In genomic region chr1:61699893-61700851, GRCh38 we compare ENCODE assay signal across 27 cellular contexts. TPM values are rescaled to one million over a fixed set of nuclear protein-coding genes. Genes with fewer than 3 reads are reported as not detected.
DNase-seq lines count a peak whose midpoint lies in the region; ATAC-seq and TF ChIP-seq lines count a peak whose summit lies in the region.
"Had no signal": no experiment of that assay in that cellular context is flagged by ENCODE, and none has a peak within 500 bp of the region (broad histone marks: within the 10 kb centered on the region; RNA-seq: fewer than 3 reads in every experiment).

No MANE protein-coding gene starts in this region.

- CTCF ChIA-PET in HEK293 (lab: Yijun Ruan, JAX), result interaction anchor here (0.5 to 0.6 kb wide), 2 partner anchors 330 to 1449 kb away, joined by 3 read pairs; no protein-coding TSS in a partner anchor

- no peaks in the 10 kb centered on the region for H3K9me3 ChIP-seq in HEK293 (ENCODE audit: control insufficient read depth, insufficient read depth, low read depth, low read length)
- H3K9me3 ChIP-seq in Peyer's patch, result no peaks in the 10 kb centered on the region
- H3K9me3 ChIP-seq: lower lobe of right lung, upper lobe of right lung had no signal

- H3K27ac ChIP-seq in HEK293 (ENCODE audit: extremely low read depth, low read depth, low read length) (no peak overlapping the region), Peyer's patch (no peak overlapping the region)
- H3K27ac ChIP-seq: cardiac muscle cell, GM23248, lower lobe of right lung, upper lobe of right lung had no signal

- POLR2A ChIA-PET in HEK293 (lab: Yijun Ruan, JAX), result no interaction called here

- H3K36me3 Mint-ChIP-seq in mesothelial cell of epicardium, result peaks cover 38% of the 10 kb centered on the region

- no peak for TF ChIP-seq POLR2A in Peyer's patch (IDR thresholded peaks at IDR 0.05)

- TF ChIP-seq CTCF in HEK293 (tag by site-specific recombination; IDR thresholded peaks at IDR 0.05) (no peak), choroid plexus epithelial cell (conservative IDR thresholded peaks at IDR 0.05; ENCODE audit: low read depth, low read length) (no peak), mesothelial cell of epicardium (IDR thresholded peaks at IDR 0.05; ENCODE audit: unreplicated experiment) (no peak), Peyer's patch (IDR thresholded peaks at IDR 0.05) (no peak)

- ATAC-seq in GM21576 (IDR thresholded peaks at IDR 0.05; ENCODE audit: unreplicated experiment) (no peak), HG02973 (IDR thresholded peaks at IDR 0.05; ENCODE audit: unreplicated experiment) (no peak)
- ATAC-seq: activated CD8-positive, alpha-beta T cell treated with anti-CD3 and anti-CD28 coated beads for 36 hours; effector memory CD8-positive, alpha-beta T cell; lower lobe of right lung; natural killer cell treated with Interleukin-12 subunit alpha and Interleukin-12 subunit beta and Interleukin-15 and Interleukin-18, amount 100 ng/mL, for 72 hours; stimulated activated memory B cell treated with anti-CD40 and anti-IgM and Interleukin-4, amounts not matched to agents 10 μg/mL and 1 μg/mL and 100 μg/mL, for 72 hours; upper lobe of right lung had no signal

- H3K9me3 Mint-ChIP-seq in mesothelial cell of epicardium, result no peaks in the 10 kb centered on the region
- H3K9me3 Mint-ChIP-seq: activated CD8-positive, alpha-beta T cell treated with anti-CD3 and anti-CD28 coated beads for 36 hours; effector memory CD8-positive, alpha-beta T cell; natural killer cell treated with Interleukin-12 subunit alpha and Interleukin-12 subunit beta and Interleukin-15 and Interleukin-18, amount 100 ng/mL, for 72 hours; stimulated activated memory B cell treated with anti-CD40 and anti-IgM and Interleukin-4, amounts not matched to agents 10 μg/mL and 1 μg/mL and 100 μg/mL, for 72 hours had no signal

- no peaks in the 10 kb centered on the region for H3K27me3 ChIP-seq in Peyer's patch
- H3K27me3 ChIP-seq: cardiac muscle cell, upper lobe of right lung had no signal

- H3K4me3 ChIP-seq in HEK293 (ENCODE audit: low read depth, low read length), result no peak overlapping the region
- no peak overlapping the region for H3K4me3 ChIP-seq in choroid plexus epithelial cell (ENCODE audit: low read depth, low read length)
- no peak overlapping the region for H3K4me3 ChIP-seq in Peyer's patch
- H3K4me3 ChIP-seq: cardiac muscle cell, GM23248, lower lobe of right lung, upper lobe of right lung had no signal

- peak overlapping the region; percentile 84 for H3K27ac Mint-ChIP-seq in mesothelial cell of epicardium
- H3K27ac Mint-ChIP-seq: activated CD8-positive, alpha-beta T cell treated with anti-CD3 and anti-CD28 coated beads for 36 hours; natural killer cell treated with Interleukin-12 subunit alpha and Interleukin-12 subunit beta and Interleukin-15 and Interleukin-18, amount 100 ng/mL, for 72 hours; stimulated activated memory B cell treated with anti-CD40 and anti-IgM and Interleukin-4, amounts not matched to agents 10 μg/mL and 1 μg/mL and 100 μg/mL, for 72 hours had no signal

- H3K4me1 ChIP-seq in HEK293 (ENCODE audit: control insufficient read depth, insufficient read depth, low read length) (no peaks in the 10 kb centered on the region), Peyer's patch (peaks cover 0 to 12% (median 0%) of the 10 kb centered on the region in 4 donors)
- H3K4me1 ChIP-seq: lower lobe of right lung, upper lobe of right lung had no signal

- no peak overlapping the region for H3K4me3 Mint-ChIP-seq in mesothelial cell of epicardium
- H3K4me3 Mint-ChIP-seq: activated CD8-positive, alpha-beta T cell treated with anti-CD3 and anti-CD28 coated beads for 36 hours; CD14-positive monocyte; effector memory CD8-positive, alpha-beta T cell; natural killer cell treated with Interleukin-12 subunit alpha and Interleukin-12 subunit beta and Interleukin-15 and Interleukin-18, amount 100 ng/mL, for 72 hours; stimulated activated memory B cell treated with anti-CD40 and anti-IgM and Interleukin-4, amounts not matched to agents 10 μg/mL and 1 μg/mL and 100 μg/mL, for 72 hours had no signal

- peaks cover 26% of the 10 kb centered on the region for H3K4me1 Mint-ChIP-seq in mesothelial cell of epicardium
- H3K4me1 Mint-ChIP-seq: CD14-positive monocyte; stimulated activated memory B cell treated with anti-CD40 and anti-IgM and Interleukin-4, amounts not matched to agents 10 μg/mL and 1 μg/mL and 100 μg/mL, for 72 hours had no signal

- DNase-seq in DMS53 (lab: John Stamatoyannopoulos, UW) (peak; percentile 34), DMS53 treated with DMSO at 0.1 percent for 48 hours (lab: John Stamatoyannopoulos, UW; ENCODE audit: unreplicated experiment) (no peak), choroid plexus epithelial cell (ENCODE audit: low read depth) (peak; percentile 11), mesothelial cell of epicardium (ENCODE audit: low spot score in 2 of 2, unreplicated experiment in 2 of 2) (no peak), Peyer's patch (no peak)
- DNase-seq: activated CD4-positive, alpha-beta T cell treated with anti-CD3 and anti-CD28 coated beads for 1 hour; activated CD8-positive, alpha-beta memory T cell treated with anti-CD3 and anti-CD28 coated beads, Interleukin-2, amount 50 U/mL, for 48 hours; activated CD8-positive, alpha-beta T cell treated with anti-CD3 and anti-CD28 coated beads for 36 hours; activated effector memory CD4-positive, alpha-beta T cell treated with anti-CD3 and anti-CD28 coated beads, Interleukin-2, amount 50 U/mL, for 16 hours; DND-41; effector memory CD8-positive, alpha-beta T cell; GM23248; lower lobe of right lung; NCI-H1105 treated with DMSO at 0.1 percent for 48 hours; NCI-H1930; NCI-H2171 treated with DMSO at 0.1 percent for 48 hours; NCI-H510A treated with DMSO at 0.1 percent for 48 hours; SHP77 treated with DMSO at 0.1 percent for 48 hours; substantia nigra; upper lobe of right lung had no signal

- no peaks in the 10 kb centered on the region for H3K27me3 Mint-ChIP-seq in mesothelial cell of epicardium (ENCODE audit: low read depth)
- H3K27me3 Mint-ChIP-seq: activated CD8-positive, alpha-beta T cell treated with anti-CD3 and anti-CD28 coated beads for 36 hours; effector memory CD8-positive, alpha-beta T cell; natural killer cell treated with Interleukin-12 subunit alpha and Interleukin-12 subunit beta and Interleukin-15 and Interleukin-18, amount 100 ng/mL, for 72 hours; stimulated activated memory B cell treated with anti-CD40 and anti-IgM and Interleukin-4, amounts not matched to agents 10 μg/mL and 1 μg/mL and 100 μg/mL, for 72 hours had no signal

- H3K36me3 ChIP-seq in HEK293 (ENCODE audit: control insufficient read depth in 2 of 2, insufficient read depth in 1 of 2, low read length in 2 of 2), result peaks cover 25 to 53% of the 10 kb centered on the region in 2 experiments
- H3K36me3 ChIP-seq in Peyer's patch, result peaks cover 0 to 56% (median 0%) of the 10 kb centered on the region in 3 donors

TF ChIP-seq in HEK293, 187 proteins besides CTCF, POLR2A, EP300 and RAD21:
- TF ChIP-seq OSR2 (tag by site-specific recombination; IDR thresholded peaks at IDR 0.05), result peak; percentile 21; the same call in 1 of the 2 replicates
- peak; percentile 47; the same call in 1 of the 2 replicates for TF ChIP-seq ZNF843 (tag by site-specific recombination; IDR thresholded peaks at IDR 0.05)
- TF ChIP-seq, protein P1, sequence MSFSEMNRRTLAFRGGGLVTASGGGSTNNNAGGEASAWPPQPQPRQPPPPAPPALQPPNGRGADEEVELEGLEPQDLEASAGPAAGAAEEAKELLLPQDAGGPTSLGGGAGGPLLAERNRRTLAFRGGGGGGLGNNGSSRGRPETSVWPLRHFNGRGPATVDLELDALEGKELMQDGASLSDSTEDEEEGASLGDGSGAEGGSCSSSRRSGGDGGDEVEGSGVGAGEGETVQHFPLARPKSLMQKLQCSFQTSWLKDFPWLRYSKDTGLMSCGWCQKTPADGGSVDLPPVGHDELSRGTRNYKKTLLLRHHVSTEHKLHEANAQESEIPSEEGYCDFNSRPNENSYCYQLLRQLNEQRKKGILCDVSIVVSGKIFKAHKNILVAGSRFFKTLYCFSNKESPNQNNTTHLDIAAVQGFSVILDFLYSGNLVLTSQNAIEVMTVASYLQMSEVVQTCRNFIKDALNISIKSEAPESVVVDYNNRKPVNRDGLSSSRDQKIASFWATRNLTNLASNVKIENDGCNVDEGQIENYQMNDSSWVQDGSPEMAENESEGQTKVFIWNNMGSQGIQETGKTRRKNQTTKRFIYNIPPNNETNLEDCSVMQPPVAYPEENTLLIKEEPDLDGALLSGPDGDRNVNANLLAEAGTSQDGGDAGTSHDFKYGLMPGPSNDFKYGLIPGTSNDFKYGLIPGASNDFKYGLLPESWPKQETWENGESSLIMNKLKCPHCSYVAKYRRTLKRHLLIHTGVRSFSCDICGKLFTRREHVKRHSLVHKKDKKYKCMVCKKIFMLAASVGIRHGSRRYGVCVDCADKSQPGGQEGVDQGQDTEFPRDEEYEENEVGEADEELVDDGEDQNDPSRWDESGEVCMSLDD (tag by site-specific recombination; IDR thresholded peaks at IDR 0.05), result no peak

RNA-seq across cellular contexts. Expression of gene TM2D1, which starts 24.8 kb away (rescaled TPM):
- 55.5 to 62.4 TPM (median 55.5 TPM) in 3 replicates for total RNA-seq in mesothelial cell of epicardium
- 10 to 100 TPM; 25.6 to 64.8 (median 43.2) TPM for total RNA-seq in Peyer's patch

RNA-seq across cellular contexts. Expression of gene PATJ, which starts 42.1 kb away (rescaled TPM):
- total RNA-seq in mesothelial cell of epicardium, result 118 to 129 TPM (median 120 TPM) in 3 replicates
- total RNA-seq in Peyer's patch, result 100 to 1,000 TPM; 142 to 153 (median 153) TPM

Comparison
In these comparisons a context has a peak if more than half of its experiments do, and no peak if none do; other contexts are left out.
1. DNase-seq: peak in DMS53 (single experiment) and choroid plexus epithelial cell (single experiment); none in DMS53 treated with DMSO at 0.1 percent for 48 hours (single experiment), mesothelial cell of epicardium (0 of 2) and Peyer's patch (0 of 3).